ENCODE assay signal across 2 cellular contexts in the genomic region with DNA sequence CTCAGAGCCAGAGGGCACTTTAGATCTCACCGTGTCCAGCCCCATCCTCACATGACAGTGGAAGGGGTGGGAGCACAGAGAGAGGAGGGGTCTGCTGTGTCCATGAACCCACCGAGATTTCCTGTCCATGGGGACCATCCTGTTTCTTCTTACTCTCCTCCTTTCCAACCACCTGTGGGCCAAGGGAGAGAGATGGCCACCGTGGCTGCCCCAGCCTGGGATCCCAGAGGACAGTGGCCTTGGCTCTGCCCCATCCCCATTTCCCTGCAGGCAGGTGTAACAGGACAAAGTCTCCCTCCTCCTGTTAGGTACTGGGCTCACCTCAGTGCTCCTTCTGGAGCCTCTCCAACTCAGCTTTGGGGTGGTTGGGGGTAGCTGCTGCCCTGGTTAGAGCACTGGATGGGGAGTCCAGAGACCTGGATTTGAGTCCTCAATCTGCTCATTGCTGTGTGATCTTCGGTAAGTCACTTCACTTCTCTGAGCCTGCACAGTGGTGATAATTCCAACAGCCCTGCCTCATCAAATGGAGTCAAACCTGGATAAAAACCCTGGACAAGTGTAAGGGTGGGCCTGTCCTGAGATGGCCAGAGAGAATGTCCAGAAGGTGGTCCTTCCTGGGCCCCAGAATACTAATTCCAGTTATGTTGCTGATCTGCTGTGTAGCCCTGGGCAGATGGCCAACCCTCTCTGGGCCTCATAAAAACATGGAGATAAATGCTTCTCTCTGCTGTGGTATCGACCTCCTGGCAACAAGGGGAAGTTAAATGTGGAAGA.
TF ChIP-seq lines count a peak whose summit lies in the region.

No MANE protein-coding gene starts in this region.

TF ChIP-seq in K562, 482 proteins besides CTCF, POLR2A, EP300 and RAD21 (continued from another document):
- TF ChIP-seq, protein P1, sequence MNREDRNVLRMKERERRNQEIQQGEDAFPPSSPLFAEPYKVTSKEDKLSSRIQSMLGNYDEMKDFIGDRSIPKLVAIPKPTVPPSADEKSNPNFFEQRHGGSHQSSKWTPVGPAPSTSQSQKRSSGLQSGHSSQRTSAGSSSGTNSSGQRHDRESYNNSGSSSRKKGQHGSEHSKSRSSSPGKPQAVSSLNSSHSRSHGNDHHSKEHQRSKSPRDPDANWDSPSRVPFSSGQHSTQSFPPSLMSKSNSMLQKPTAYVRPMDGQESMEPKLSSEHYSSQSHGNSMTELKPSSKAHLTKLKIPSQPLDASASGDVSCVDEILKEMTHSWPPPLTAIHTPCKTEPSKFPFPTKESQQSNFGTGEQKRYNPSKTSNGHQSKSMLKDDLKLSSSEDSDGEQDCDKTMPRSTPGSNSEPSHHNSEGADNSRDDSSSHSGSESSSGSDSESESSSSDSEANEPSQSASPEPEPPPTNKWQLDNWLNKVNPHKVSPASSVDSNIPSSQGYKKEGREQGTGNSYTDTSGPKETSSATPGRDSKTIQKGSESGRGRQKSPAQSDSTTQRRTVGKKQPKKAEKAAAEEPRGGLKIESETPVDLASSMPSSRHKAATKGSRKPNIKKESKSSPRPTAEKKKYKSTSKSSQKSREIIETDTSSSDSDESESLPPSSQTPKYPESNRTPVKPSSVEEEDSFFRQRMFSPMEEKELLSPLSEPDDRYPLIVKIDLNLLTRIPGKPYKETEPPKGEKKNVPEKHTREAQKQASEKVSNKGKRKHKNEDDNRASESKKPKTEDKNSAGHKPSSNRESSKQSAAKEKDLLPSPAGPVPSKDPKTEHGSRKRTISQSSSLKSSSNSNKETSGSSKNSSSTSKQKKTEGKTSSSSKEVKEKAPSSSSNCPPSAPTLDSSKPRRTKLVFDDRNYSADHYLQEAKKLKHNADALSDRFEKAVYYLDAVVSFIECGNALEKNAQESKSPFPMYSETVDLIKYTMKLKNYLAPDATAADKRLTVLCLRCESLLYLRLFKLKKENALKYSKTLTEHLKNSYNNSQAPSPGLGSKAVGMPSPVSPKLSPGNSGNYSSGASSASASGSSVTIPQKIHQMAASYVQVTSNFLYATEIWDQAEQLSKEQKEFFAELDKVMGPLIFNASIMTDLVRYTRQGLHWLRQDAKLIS (CRISPR knock-in tag; IDR thresholded peaks at IDR 0.05) = no peak
- TF ChIP-seq ZNF239 (CRISPR knock-in tag; IDR thresholded peaks at IDR 0.05) (no peak), RFX1 (IDR thresholded peaks at IDR 0.05) (no peak), ZFP36 (IDR thresholded peaks at IDR 0.05; ENCODE audit: low read depth, low read length, partially characterized antibody) (peak; percentile 81), SMARCA5 (IDR thresholded peaks at IDR 0.05) (peak; percentile 98), NCOA6 (IDR thresholded peaks at IDR 0.05) (no peak), HDAC2 (IDR thresholded peaks at IDR 0.05) (0 out of 2 replicates have a peak, but pooled peaks have one; percentile 45), ZBTB1 (CRISPR knock-in tag; IDR thresholded peaks at IDR 0.05; ENCODE audit: borderline replicate concordance, low read depth) (no peak), ESRRA (IDR thresholded peaks at IDR 0.05; ENCODE audit: borderline replicate concordance, low read depth) (0 out of 2 replicates have a peak, but pooled peaks have one; percentile 13), RBM25 (IDR thresholded peaks at IDR 0.05; ENCODE audit: low read depth, low read length, severe bottlenecking) (peak; percentile 87), ZNF263 (CRISPR knock-in tag; IDR thresholded peaks at IDR 0.05; ENCODE audit: borderline replicate concordance) (peak; percentile 70), MIER1 (IDR thresholded peaks at IDR 0.05; ENCODE audit: low read depth) (no peak), BRD9 (IDR thresholded peaks at IDR 0.05; ENCODE audit: low read depth, partially characterized antibody) (peak; percentile 100), KDM1A (IDR thresholded peaks at IDR 0.05) (peak; percentile 30 to 64; a peak in 3 of 4 replicates)
- TF ChIP-seq, protein P2, sequence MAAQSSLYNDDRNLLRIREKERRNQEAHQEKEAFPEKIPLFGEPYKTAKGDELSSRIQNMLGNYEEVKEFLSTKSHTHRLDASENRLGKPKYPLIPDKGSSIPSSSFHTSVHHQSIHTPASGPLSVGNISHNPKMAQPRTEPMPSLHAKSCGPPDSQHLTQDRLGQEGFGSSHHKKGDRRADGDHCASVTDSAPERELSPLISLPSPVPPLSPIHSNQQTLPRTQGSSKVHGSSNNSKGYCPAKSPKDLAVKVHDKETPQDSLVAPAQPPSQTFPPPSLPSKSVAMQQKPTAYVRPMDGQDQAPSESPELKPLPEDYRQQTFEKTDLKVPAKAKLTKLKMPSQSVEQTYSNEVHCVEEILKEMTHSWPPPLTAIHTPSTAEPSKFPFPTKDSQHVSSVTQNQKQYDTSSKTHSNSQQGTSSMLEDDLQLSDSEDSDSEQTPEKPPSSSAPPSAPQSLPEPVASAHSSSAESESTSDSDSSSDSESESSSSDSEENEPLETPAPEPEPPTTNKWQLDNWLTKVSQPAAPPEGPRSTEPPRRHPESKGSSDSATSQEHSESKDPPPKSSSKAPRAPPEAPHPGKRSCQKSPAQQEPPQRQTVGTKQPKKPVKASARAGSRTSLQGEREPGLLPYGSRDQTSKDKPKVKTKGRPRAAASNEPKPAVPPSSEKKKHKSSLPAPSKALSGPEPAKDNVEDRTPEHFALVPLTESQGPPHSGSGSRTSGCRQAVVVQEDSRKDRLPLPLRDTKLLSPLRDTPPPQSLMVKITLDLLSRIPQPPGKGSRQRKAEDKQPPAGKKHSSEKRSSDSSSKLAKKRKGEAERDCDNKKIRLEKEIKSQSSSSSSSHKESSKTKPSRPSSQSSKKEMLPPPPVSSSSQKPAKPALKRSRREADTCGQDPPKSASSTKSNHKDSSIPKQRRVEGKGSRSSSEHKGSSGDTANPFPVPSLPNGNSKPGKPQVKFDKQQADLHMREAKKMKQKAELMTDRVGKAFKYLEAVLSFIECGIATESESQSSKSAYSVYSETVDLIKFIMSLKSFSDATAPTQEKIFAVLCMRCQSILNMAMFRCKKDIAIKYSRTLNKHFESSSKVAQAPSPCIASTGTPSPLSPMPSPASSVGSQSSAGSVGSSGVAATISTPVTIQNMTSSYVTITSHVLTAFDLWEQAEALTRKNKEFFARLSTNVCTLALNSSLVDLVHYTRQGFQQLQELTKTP (IDR thresholded peaks at IDR 0.05; ENCODE audit: low read depth in 1 of 2, partially characterized antibody in 2 of 2) = peak in 1 of 2 experiments; percentile 80

TF ChIP-seq in SK-N-SH treated with all-trans-retinoic acid at 6 μM for 48 hours, 23 proteins besides CTCF, POLR2A, EP300 and RAD21 (continued from another document):
- TF ChIP-seq, protein P3, sequence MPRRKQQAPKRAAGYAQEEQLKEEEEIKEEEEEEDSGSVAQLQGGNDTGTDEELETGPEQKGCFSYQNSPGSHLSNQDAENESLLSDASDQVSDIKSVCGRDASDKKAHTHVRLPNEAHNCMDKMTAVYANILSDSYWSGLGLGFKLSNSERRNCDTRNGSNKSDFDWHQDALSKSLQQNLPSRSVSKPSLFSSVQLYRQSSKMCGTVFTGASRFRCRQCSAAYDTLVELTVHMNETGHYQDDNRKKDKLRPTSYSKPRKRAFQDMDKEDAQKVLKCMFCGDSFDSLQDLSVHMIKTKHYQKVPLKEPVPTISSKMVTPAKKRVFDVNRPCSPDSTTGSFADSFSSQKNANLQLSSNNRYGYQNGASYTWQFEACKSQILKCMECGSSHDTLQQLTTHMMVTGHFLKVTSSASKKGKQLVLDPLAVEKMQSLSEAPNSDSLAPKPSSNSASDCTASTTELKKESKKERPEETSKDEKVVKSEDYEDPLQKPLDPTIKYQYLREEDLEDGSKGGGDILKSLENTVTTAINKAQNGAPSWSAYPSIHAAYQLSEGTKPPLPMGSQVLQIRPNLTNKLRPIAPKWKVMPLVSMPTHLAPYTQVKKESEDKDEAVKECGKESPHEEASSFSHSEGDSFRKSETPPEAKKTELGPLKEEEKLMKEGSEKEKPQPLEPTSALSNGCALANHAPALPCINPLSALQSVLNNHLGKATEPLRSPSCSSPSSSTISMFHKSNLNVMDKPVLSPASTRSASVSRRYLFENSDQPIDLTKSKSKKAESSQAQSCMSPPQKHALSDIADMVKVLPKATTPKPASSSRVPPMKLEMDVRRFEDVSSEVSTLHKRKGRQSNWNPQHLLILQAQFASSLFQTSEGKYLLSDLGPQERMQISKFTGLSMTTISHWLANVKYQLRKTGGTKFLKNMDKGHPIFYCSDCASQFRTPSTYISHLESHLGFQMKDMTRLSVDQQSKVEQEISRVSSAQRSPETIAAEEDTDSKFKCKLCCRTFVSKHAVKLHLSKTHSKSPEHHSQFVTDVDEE (CRISPR knock-in tag; IDR thresholded peaks at IDR 0.05) = no peak
- TF ChIP-seq TOX (CRISPR knock-in tag; IDR thresholded peaks at IDR 0.05; ENCODE audit: borderline replicate concordance) (no peak), TCF4 (CRISPR knock-in tag; IDR thresholded peaks at IDR 0.05; ENCODE audit: borderline replicate concordance) (no peak), ZNF70 (CRISPR knock-in tag; IDR thresholded peaks at IDR 0.05) (no peak), OSR1 (CRISPR knock-in tag; IDR thresholded peaks at IDR 0.05) (no peak), BACH2 (CRISPR knock-in tag; IDR thresholded peaks at IDR 0.05; ENCODE audit: borderline replicate concordance) (no peak), RARB (CRISPR knock-in tag; IDR thresholded peaks at IDR 0.05) (no peak), ARNTL (CRISPR knock-in tag; IDR thresholded peaks at IDR 0.05; ENCODE audit: borderline replicate concordance, low read depth) (no peak), ZNF565 (CRISPR knock-in tag; conservative IDR thresholded peaks at IDR 0.05; ENCODE audit: low read depth) (no peak), ESRRG (CRISPR knock-in tag; IDR thresholded peaks at IDR 0.05) (no peak), ZFP3 (CRISPR knock-in tag; IDR thresholded peaks at IDR 0.05) (no peak)
- TF ChIP-seq, protein P4, sequence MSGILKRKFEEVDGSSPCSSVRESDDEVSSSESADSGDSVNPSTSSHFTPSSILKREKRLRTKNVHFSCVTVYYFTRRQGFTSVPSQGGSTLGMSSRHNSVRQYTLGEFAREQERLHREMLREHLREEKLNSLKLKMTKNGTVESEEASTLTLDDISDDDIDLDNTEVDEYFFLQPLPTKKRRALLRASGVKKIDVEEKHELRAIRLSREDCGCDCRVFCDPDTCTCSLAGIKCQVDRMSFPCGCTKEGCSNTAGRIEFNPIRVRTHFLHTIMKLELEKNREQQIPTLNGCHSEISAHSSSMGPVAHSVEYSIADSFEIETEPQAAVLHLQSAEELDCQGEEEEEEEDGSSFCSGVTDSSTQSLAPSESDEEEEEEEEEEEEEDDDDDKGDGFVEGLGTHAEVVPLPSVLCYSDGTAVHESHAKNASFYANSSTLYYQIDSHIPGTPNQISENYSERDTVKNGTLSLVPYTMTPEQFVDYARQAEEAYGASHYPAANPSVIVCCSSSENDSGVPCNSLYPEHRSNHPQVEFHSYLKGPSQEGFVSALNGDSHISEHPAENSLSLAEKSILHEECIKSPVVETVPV (CRISPR knock-in tag; IDR thresholded peaks at IDR 0.05) = no peak
- TF ChIP-seq, protein P5, sequence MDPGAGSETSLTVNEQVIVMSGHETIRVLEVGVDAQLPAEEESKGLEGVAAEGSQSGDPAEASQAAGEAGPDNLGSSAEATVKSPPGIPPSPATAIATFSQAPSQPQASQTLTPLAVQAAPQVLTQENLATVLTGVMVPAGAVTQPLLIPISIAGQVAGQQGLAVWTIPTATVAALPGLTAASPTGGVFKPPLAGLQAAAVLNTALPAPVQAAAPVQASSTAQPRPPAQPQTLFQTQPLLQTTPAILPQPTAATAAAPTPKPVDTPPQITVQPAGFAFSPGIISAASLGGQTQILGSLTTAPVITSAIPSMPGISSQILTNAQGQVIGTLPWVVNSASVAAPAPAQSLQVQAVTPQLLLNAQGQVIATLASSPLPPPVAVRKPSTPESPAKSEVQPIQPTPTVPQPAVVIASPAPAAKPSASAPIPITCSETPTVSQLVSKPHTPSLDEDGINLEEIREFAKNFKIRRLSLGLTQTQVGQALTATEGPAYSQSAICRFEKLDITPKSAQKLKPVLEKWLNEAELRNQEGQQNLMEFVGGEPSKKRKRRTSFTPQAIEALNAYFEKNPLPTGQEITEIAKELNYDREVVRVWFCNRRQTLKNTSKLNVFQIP (CRISPR knock-in tag; IDR thresholded peaks at IDR 0.05; ENCODE audit: borderline replicate concordance, low read depth) = no peak
